Comparison of ENCODE assay signal across 18 cellular contexts in genomic region chr2:232463701-232464533, GRCh38. TPM values are rescaled to one million over a fixed set of nuclear protein-coding genes. Genes with fewer than 3 reads are reported as not detected.
"Had no signal": no experiment of that assay in that cellular context is flagged by ENCODE, and none has a peak within 500 bp of the region (broad histone marks: within the 10 kb centered on the region; RNA-seq: fewer than 3 reads in every experiment).

No MANE protein-coding gene starts in this region.

- H3K27ac ChIP-seq: epithelial cell of prostate, gastrocnemius medialis, heart right ventricle, left ventricle myocardium inferior, thyroid gland, vagina had no signal

- DNase-seq: activated CD4-positive, alpha-beta memory T cell treated with anti-CD3 and anti-CD28 coated beads, Interleukin-2, amount 10 ng/mL, durations not matched to agents 7 days and 5 days; activated CD4-positive, alpha-beta T cell treated with anti-CD3 and anti-CD28 coated beads for 36 hours; central memory CD4-positive, alpha-beta T cell; cortex of kidney; effector memory CD4-positive, alpha-beta T cell; gastrocnemius medialis; heart right ventricle; left ventricle myocardium inferior; mesenchymal stem cell; stimulated activated CD4-positive, alpha-beta T cell treated with anti-CD3 and anti-CD28 coated beads, Interleukin-4, amount 100 ng/mL, for 1 hour; T-helper 9 cell; thyroid gland had no signal

- H3K36me3 ChIP-seq: gastrocnemius medialis, heart right ventricle, left ventricle myocardium inferior, thyroid gland, vagina had no signal

- H3K4me1 Mint-ChIP-seq: activated CD4-positive, alpha-beta memory T cell treated with anti-CD3 and anti-CD28 coated beads, Interleukin-2, amount 10 ng/mL, durations not matched to agents 7 days and 5 days; activated CD4-positive, alpha-beta T cell treated with anti-CD3 and anti-CD28 coated beads for 36 hours; activated naive CD4-positive, alpha-beta T cell treated with anti-CD3 and anti-CD28 coated beads, Interleukin-2, amount 50 U/mL, for 24 hours; activated T-helper 17 cell treated with anti-CD3 and anti-CD28 coated beads, Interleukin-2, amount 50 U/mL, for 72 hours had no signal

- ATAC-seq: activated CD4-positive, alpha-beta T cell treated with anti-CD3 and anti-CD28 coated beads for 36 hours; activated T-helper 17 cell treated with anti-CD3 and anti-CD28 coated beads, Interleukin-2, amount 50 U/mL, for 72 hours; gastrocnemius medialis; heart right ventricle had no signal

- H3K4me1 ChIP-seq: gastrocnemius medialis, heart right ventricle, left ventricle myocardium inferior, thyroid gland, vagina had no signal

- H3K4me3 ChIP-seq: gastrocnemius medialis, heart right ventricle, left ventricle myocardium inferior, thyroid gland, vagina had no signal

- H3K9me3 ChIP-seq: gastrocnemius medialis, heart right ventricle, thyroid gland, vagina had no signal

- H3K27me3 ChIP-seq: thyroid gland, vagina had no signal

- H3K36me3 Mint-ChIP-seq: activated naive CD4-positive, alpha-beta T cell treated with anti-CD3 and anti-CD28 coated beads, Interleukin-2, amount 50 U/mL, for 24 hours had no signal

- H3K27ac Mint-ChIP-seq: activated CD4-positive, alpha-beta memory T cell treated with anti-CD3 and anti-CD28 coated beads, Interleukin-2, amount 10 ng/mL, durations not matched to agents 7 days and 5 days; activated CD4-positive, alpha-beta T cell treated with anti-CD3 and anti-CD28 coated beads for 36 hours; activated naive CD4-positive, alpha-beta T cell treated with anti-CD3 and anti-CD28 coated beads, Interleukin-2, amount 50 U/mL, for 24 hours; activated T-helper 17 cell treated with anti-CD3 and anti-CD28 coated beads, Interleukin-2, amount 50 U/mL, for 72 hours had no signal

- H3K9me3 Mint-ChIP-seq: activated CD4-positive, alpha-beta memory T cell treated with anti-CD3 and anti-CD28 coated beads, Interleukin-2, amount 10 ng/mL, durations not matched to agents 7 days and 5 days; activated naive CD4-positive, alpha-beta T cell treated with anti-CD3 and anti-CD28 coated beads, Interleukin-2, amount 50 U/mL, for 24 hours; activated T-helper 17 cell treated with anti-CD3 and anti-CD28 coated beads, Interleukin-2, amount 50 U/mL, for 72 hours had no signal

- H3K4me3 Mint-ChIP-seq: activated CD4-positive, alpha-beta memory T cell treated with anti-CD3 and anti-CD28 coated beads, Interleukin-2, amount 10 ng/mL, durations not matched to agents 7 days and 5 days; activated CD4-positive, alpha-beta T cell treated with anti-CD3 and anti-CD28 coated beads for 36 hours; activated naive CD4-positive, alpha-beta T cell treated with anti-CD3 and anti-CD28 coated beads, Interleukin-2, amount 50 U/mL, for 24 hours; activated T-helper 17 cell treated with anti-CD3 and anti-CD28 coated beads, Interleukin-2, amount 50 U/mL, for 72 hours had no signal

RNA-seq across cellular contexts. Expression of gene ALPI, which starts 8.0 kb away (rescaled TPM):
- total RNA-seq: activated CD4-positive, alpha-beta memory T cell treated with anti-CD3 and anti-CD28 coated beads, Interleukin-2, amount 10 ng/mL, durations not matched to agents 7 days and 5 days; activated CD4-positive, alpha-beta T cell treated with anti-CD3 and anti-CD28 coated beads for 36 hours; activated T-helper 17 cell treated with anti-CD3 and anti-CD28 coated beads, Interleukin-2, amount 50 U/mL, for 72 hours; gastrocnemius medialis; heart right ventricle; left ventricle myocardium inferior; osteocyte; thyroid gland; vagina had no signal
- polyA plus RNA-seq: heart right ventricle, neural cell had no signal

RNA-seq across cellular contexts. Expression of gene ECEL1, which starts 23.7 kb away (rescaled TPM):
- total RNA-seq: activated CD4-positive, alpha-beta memory T cell treated with anti-CD3 and anti-CD28 coated beads, Interleukin-2, amount 10 ng/mL, durations not matched to agents 7 days and 5 days; activated T-helper 17 cell treated with anti-CD3 and anti-CD28 coated beads, Interleukin-2, amount 50 U/mL, for 72 hours; left ventricle myocardium inferior; vagina had no signal

RNA-seq across cellular contexts. Expression of gene PRSS56, which starts 56.3 kb away (rescaled TPM):
- total RNA-seq: activated CD4-positive, alpha-beta memory T cell treated with anti-CD3 and anti-CD28 coated beads, Interleukin-2, amount 10 ng/mL, durations not matched to agents 7 days and 5 days; activated CD4-positive, alpha-beta T cell treated with anti-CD3 and anti-CD28 coated beads for 36 hours; activated T-helper 17 cell treated with anti-CD3 and anti-CD28 coated beads, Interleukin-2, amount 50 U/mL, for 72 hours; left ventricle myocardium inferior; osteocyte; thyroid gland; vagina had no signal

RNA-seq across cellular contexts. Expression of gene ALPG, which starts 57.3 kb away (rescaled TPM):
- total RNA-seq: activated CD4-positive, alpha-beta memory T cell treated with anti-CD3 and anti-CD28 coated beads, Interleukin-2, amount 10 ng/mL, durations not matched to agents 7 days and 5 days; activated CD4-positive, alpha-beta T cell treated with anti-CD3 and anti-CD28 coated beads for 36 hours; activated T-helper 17 cell treated with anti-CD3 and anti-CD28 coated beads, Interleukin-2, amount 50 U/mL, for 72 hours; gastrocnemius medialis; heart right ventricle; left ventricle myocardium inferior; osteocyte; thyroid gland; vagina had no signal
- polyA plus RNA-seq: heart right ventricle, neural cell had no signal
